Comparison of ENCODE assay signal across 22 cellular contexts in the genomic region with DNA sequence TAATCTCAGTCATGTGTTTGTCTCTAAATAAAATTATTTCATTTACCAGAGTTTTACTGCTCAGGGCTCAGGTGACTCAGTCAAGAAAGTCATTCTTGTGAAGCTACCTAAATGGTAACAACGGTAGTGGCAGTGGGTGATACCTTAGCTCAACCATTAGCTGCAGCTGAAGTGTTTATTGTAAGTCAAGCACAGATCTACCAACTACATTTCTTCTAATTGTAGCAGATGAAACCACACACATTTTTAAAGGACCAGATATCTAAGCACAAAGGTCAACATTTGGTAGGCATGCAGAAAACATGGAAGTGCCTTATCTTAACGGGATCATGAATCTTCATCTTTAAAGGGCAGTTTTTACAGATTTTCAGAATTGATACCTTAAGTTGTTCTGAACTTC.
"Had no signal": no experiment of that assay in that cellular context is flagged by ENCODE, and none has a peak within 500 bp of the region (broad histone marks: within the 10 kb centered on the region; RNA-seq: fewer than 3 reads in every experiment).

No MANE protein-coding gene starts in this region.

- H3K36me3 Mint-ChIP-seq: activated naive CD8-positive, alpha-beta T cell; memory B cell; naive thymus-derived CD4-positive, alpha-beta T cell had no signal

- H3K27me3 ChIP-seq: breast epithelium, thyroid gland had no signal

- H3K9me3 Mint-ChIP-seq: activated T-helper 2 cell treated with anti-CD3 and anti-CD28 coated beads, Interferon-gamma antibody, Interleukin-2, Interleukin-4, amounts not matched to agents 10 μg/mL and 5 μg/mL and 100 μg/mL, durations not matched to agents 14 hours and 24 hours and 36 hours had no signal

- H3K27me3 Mint-ChIP-seq: activated B cell treated with CpG ODN at 0.5 μM for 24 hours; activated CD4-positive, alpha-beta T cell treated with anti-CD3 and anti-CD28 coated beads for 36 hours; activated naive CD8-positive, alpha-beta T cell; central memory CD8-positive, alpha-beta T cell; memory B cell; naive thymus-derived CD4-positive, alpha-beta T cell; progenitor cell of endocrine pancreas had no signal

- H3K4me3 Mint-ChIP-seq: activated B cell treated with CpG ODN at 0.5 μM for 24 hours; activated CD4-positive, alpha-beta T cell treated with anti-CD3 and anti-CD28 coated beads for 36 hours; activated naive CD8-positive, alpha-beta T cell; activated T-cell treated with anti-CD3 and anti-CD28 coated beads, Interleukin-2, amount 50 U/mL, for 4 hours; central memory CD8-positive, alpha-beta T cell; memory B cell; naive thymus-derived CD4-positive, alpha-beta T cell had no signal

- H3K4me3 ChIP-seq: breast epithelium, mucosa of descending colon, thyroid gland had no signal

- ATAC-seq: activated CD4-positive, alpha-beta T cell treated with anti-CD3 and anti-CD28 coated beads for 36 hours; activated T-cell treated with anti-CD3 and anti-CD28 coated beads, Interleukin-2, amount 50 U/mL, for 4 hours; esophagus mucosa; mucosa of descending colon; naive thymus-derived CD4-positive, alpha-beta T cell; stimulated activated naive CD8-positive, alpha-beta T cell treated with anti-CD3 and anti-CD28 coated beads, Interleukin-15, Interleukin-2, amounts not matched to agents 100 U/mL and 50 U/mL, for 24 hours had no signal

- H3K27ac ChIP-seq: breast epithelium had no signal

- DNase-seq: activated B cell treated with CpG ODN at 0.5 μM for 24 hours; activated CD4-positive, alpha-beta T cell treated with anti-CD3 and anti-CD28 coated beads for 36 hours; activated CD4-positive, alpha-beta T cell treated with anti-CD3 and anti-CD28 coated beads, Interleukin-2, amount 50 U/mL, for 4 hours; activated CD8-positive, alpha-beta memory T cell treated with anti-CD3 and anti-CD28 coated beads, Interleukin-2, amount 50 U/mL, for 48 hours; activated naive CD4-positive, alpha-beta T cell; activated T-cell treated with anti-CD3 and anti-CD28 coated beads, Interleukin-2, amount 50 U/mL, for 4 hours; effector memory CD4-positive, alpha-beta T cell; foreskin melanocyte; mucosa of descending colon; naive thymus-derived CD4-positive, alpha-beta T cell; stimulated activated CD4-positive, alpha-beta T cell treated with anti-CD3 and anti-CD28 coated beads, Interleukin-4, amount 100 ng/mL, for 4 hours; stimulated activated naive CD8-positive, alpha-beta T cell treated with anti-CD3 and anti-CD28 coated beads, Interleukin-15, Interleukin-2, amounts not matched to agents 100 U/mL and 50 U/mL, for 24 hours; substantia nigra; T-helper 9 cell; thyroid gland had no signal

- H3K36me3 ChIP-seq: breast epithelium, thyroid gland had no signal

- H3K9me3 ChIP-seq: breast epithelium, mucosa of descending colon, thyroid gland had no signal

- H3K4me1 ChIP-seq: breast epithelium had no signal

- H3K4me1 Mint-ChIP-seq: activated B cell treated with CpG ODN at 0.5 μM for 24 hours; activated CD4-positive, alpha-beta T cell treated with anti-CD3 and anti-CD28 coated beads for 36 hours; central memory CD8-positive, alpha-beta T cell; memory B cell had no signal

- H3K27ac Mint-ChIP-seq: activated B cell treated with CpG ODN at 0.5 μM for 24 hours; activated CD4-positive, alpha-beta T cell treated with anti-CD3 and anti-CD28 coated beads for 36 hours; activated naive CD8-positive, alpha-beta T cell; activated T-helper 2 cell treated with anti-CD3 and anti-CD28 coated beads, Interferon-gamma antibody, Interleukin-2, Interleukin-4, amounts not matched to agents 10 μg/mL and 5 μg/mL and 100 μg/mL, durations not matched to agents 14 hours and 24 hours and 36 hours; memory B cell; naive thymus-derived CD4-positive, alpha-beta T cell; progenitor cell of endocrine pancreas had no signal
